ENCODE assay signal across 10 cellular contexts in genomic region chr5:126461838-126462237, GRCh38. TPM values are rescaled to one million over a fixed set of nuclear protein-coding genes. Genes with fewer than 3 reads are reported as not detected.
DNase-seq lines count a peak whose midpoint lies in the region; ATAC-seq and TF ChIP-seq lines count a peak whose summit lies in the region.
"Had no signal": no experiment of that assay in that cellular context is flagged by ENCODE, and none has a peak within 500 bp of the region (broad histone marks: within the 10 kb centered on the region; RNA-seq: fewer than 3 reads in every experiment).

No MANE protein-coding gene starts in this region.

- intact Hi-C loops in breast epithelium (cut with DNase I; ENCODE audit: low total_unique reads), result no loop called here
- intact Hi-C loops in thyroid gland (cut with DNase I), result no loop called here

- ATAC-seq in GM19395 (IDR thresholded peaks at IDR 0.05; ENCODE audit: unreplicated experiment), result peak; percentile 22
- ATAC-seq in HG02938 (IDR thresholded peaks at IDR 0.05; ENCODE audit: unreplicated experiment), result peak; percentile 24

- TF ChIP-seq CTCF in breast epithelium (IDR thresholded peaks at IDR 0.05) (no peak), thyroid gland (IDR thresholded peaks at IDR 0.05) (peak in 1 of 6 experiments; percentile 10), GM13977 (IDR thresholded peaks at IDR 0.05; ENCODE audit: extremely low read depth, insufficient read depth, missing control alignments) (no peak)

- TF ChIP-seq POLR2A in breast epithelium (IDR thresholded peaks at IDR 0.05) (no peak), thyroid gland (IDR thresholded peaks at IDR 0.05) (no peak)

- in situ Hi-C loops in GM13977 (cut with MboI; ENCODE audit: low pct_unique_long_range_greater_than_20kb, low sequenced_read_pairs, unreplicated experiment), result no loop called here

- no peak overlapping the region for H3K4me3 ChIP-seq in breast epithelium
- H3K4me3 ChIP-seq in thyroid gland (replicated peaks in 1 of 3), result no peak overlapping the region

- H3K27ac ChIP-seq in breast epithelium, result peak overlapping the region; percentile 87 to 89
- H3K27ac ChIP-seq in thyroid gland, result peak overlapping the region; percentile 92 to 98 (median 96)
- H3K27ac ChIP-seq: neutrophil had no signal

- H3K4me1 ChIP-seq in breast epithelium, result peaks cover 0 to 23% of the 10 kb centered on the region in 2 donors
- H3K4me1 ChIP-seq in thyroid gland, result peaks cover 49 to 63% of the 10 kb centered on the region in 2 donors

- no peak for DNase-seq in breast epithelium (ENCODE audit: low spot score in 2 of 2)
- DNase-seq in thyroid gland, result peak; percentile 35 to 53
- no peak for DNase-seq in NCI-H1436 (lab: John Stamatoyannopoulos, UW)
- no peak for DNase-seq in GM13977 (ENCODE audit: low spot score)
- no peak for DNase-seq in COLO829 (ENCODE audit: low spot score)
- DNase-seq: activated CD8-positive, alpha-beta memory T cell treated with anti-CD3 and anti-CD28 coated beads, Interleukin-2, amount 50 U/mL, for 4 hours; NCI-H1417 treated with DMSO at 0.1 percent for 48 hours had no signal

- H3K27me3 ChIP-seq in breast epithelium, result no peaks in the 10 kb centered on the region
- no peaks in the 10 kb centered on the region for H3K27me3 ChIP-seq in thyroid gland
- H3K27me3 ChIP-seq: neutrophil had no signal

- WGBS in thyroid gland, 2 donors, result 23 to 38% methylated on average over 1 of the region's 1 CpG

- H3K9me3 ChIP-seq in breast epithelium (no peaks in the 10 kb centered on the region), thyroid gland (no peaks in the 10 kb centered on the region)
- H3K9me3 ChIP-seq: neutrophil had no signal

- H3K36me3 ChIP-seq in breast epithelium (no peaks in the 10 kb centered on the region), thyroid gland (peaks cover 6 to 9% of the 10 kb centered on the region in 2 donors)
- H3K36me3 ChIP-seq: neutrophil had no signal

RNA-seq across cellular contexts. Expression of gene GRAMD2B, which starts 38.6 kb away (rescaled TPM):
- total RNA-seq in breast epithelium (100 to 1,000 TPM in 2 of 3 donors, 10 to 100 TPM in 1; 38.1 to 206 (median 103) TPM), thyroid gland (100 to 1,000 TPM in 3 of 4 donors, 10 to 100 TPM in 1; 68.1 to 115 (median 105) TPM)

Comparison
In these comparisons a context has a peak if more than half of its experiments do, and no peak if none do; other contexts are left out.
1. DNase-seq: peak in thyroid gland (2 of 2); none in breast epithelium (0 of 2), NCI-H1436 (single experiment), GM13977 (single experiment) and COLO829 (single experiment).